In the genomic region with DNA sequence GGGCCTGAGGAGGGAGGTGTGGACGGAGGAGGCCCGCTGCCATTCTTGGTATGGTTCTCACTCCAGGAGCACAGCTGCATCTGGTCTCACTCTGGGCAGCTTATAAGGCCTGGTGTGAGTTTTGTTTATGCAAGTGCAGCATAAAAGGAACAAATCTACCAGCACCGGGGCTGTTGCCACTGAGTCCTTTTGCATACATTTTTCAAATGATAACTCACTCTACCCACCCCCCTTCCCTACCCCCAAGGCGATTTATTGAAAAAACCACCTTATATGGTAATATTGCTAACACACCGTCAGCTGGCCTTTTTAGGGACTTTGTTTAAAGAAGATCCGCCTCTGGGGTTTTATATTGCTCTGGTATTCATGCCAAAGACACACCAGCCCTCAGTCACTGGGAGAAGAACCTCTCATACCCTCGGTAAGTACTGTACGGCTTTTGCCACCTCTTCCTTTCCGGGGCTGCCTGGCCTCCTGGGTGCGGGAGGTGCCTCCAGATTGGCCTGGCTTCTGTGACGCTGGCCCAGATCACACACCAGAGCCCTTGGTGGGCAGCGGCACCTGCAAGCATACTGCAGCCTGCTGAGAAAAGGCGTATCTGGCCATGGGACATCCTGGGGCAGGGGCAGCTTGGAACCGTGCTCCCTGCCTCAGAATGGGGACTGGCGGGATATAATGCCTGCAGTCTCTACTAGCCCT, we compare ENCODE assay signal across 14 cellular contexts. TPM values are rescaled to one million over a fixed set of nuclear protein-coding genes. Genes with fewer than 3 reads are reported as not detected.
DNase-seq lines count a peak whose midpoint lies in the region; ATAC-seq and TF ChIP-seq lines count a peak whose summit lies in the region.
"Had no signal": no experiment of that assay in that cellular context is flagged by ENCODE, and none has a peak within 500 bp of the region (broad histone marks: within the 10 kb centered on the region; RNA-seq: fewer than 3 reads in every experiment).

A gene (plus strand): TSS at position 378 of the 699 bp plus-strand sequence. CDS start 8,304 bp downstream, outside the sequence.

- peak within 1 kb of the TSS; percentile 0; the same call in 1 of the 2 replicates for H3K4me3 ChIP-seq in HAP-1
- H3K4me3 ChIP-seq in ascending aorta = peak within 1 kb of the TSS; percentile 49 to 65
- no peak within 1 kb of the TSS for H3K4me3 ChIP-seq in naive thymus-derived CD4-positive, alpha-beta T cell (ENCODE audit: low read length)
- H3K4me3 ChIP-seq: right lobe of liver had no signal

- H3K4me1 Mint-ChIP-seq in stimulated activated effector memory CD8-positive, alpha-beta T cell treated with anti-CD3 and anti-CD28 coated beads, Interleukin-12 subunit alpha, Interleukin-12 subunit beta, amount 100 ng/mL, for 72 hours = peaks cover 49% of the 10 kb centered on the region
- H3K4me1 Mint-ChIP-seq in naive thymus-derived CD4-positive, alpha-beta T cell = peaks cover 13 to 53% (median 41%) of the 10 kb centered on the region in 7 donors
- H3K4me1 Mint-ChIP-seq in endothelial cell (ENCODE audit: unreplicated experiment) = peaks cover 2% of the 10 kb centered on the region

- H3K4me3 Mint-ChIP-seq in stimulated activated effector memory CD8-positive, alpha-beta T cell treated with anti-CD3 and anti-CD28 coated beads, Interleukin-12 subunit alpha, Interleukin-12 subunit beta, amount 100 ng/mL, for 72 hours = no peak within 1 kb of the TSS
- H3K4me3 Mint-ChIP-seq in naive thymus-derived CD4-positive, alpha-beta T cell = no peak within 1 kb of the TSS
- no peak within 1 kb of the TSS for H3K4me3 Mint-ChIP-seq in endothelial cell (ENCODE audit: unreplicated experiment)
- H3K4me3 Mint-ChIP-seq: dendritic cell treated with granulocyte-macrophage colony-stimulating factor and Interleukin-4, amounts not matched to agents 40 ng/mL and 50 ng/mL, for 4 days had no signal

- intact Hi-C loops in ascending aorta (cut with DNase I) = loop anchor here (1.0 kb wide), 1 partner anchor 22 kb away; no protein-coding TSS in a partner anchor
- intact Hi-C loops in left colon (cut with DNase I, micrococcal nuclease) = no loop called here
- intact Hi-C loops in naive thymus-derived CD4-positive, alpha-beta T cell (cut with micrococcal nuclease) = no loop called here

- POLR2A ChIA-PET in naive thymus-derived CD4-positive, alpha-beta T cell (lab: Charles Lee) = interaction anchor here (0.6 to 0.7 kb wide), 3 partner anchors 9 to 86 kb away, joined by 3 to 4 read pairs (median 3); no protein-coding TSS in a partner anchor

- no peaks in the 10 kb centered on the region for H3K9me3 Mint-ChIP-seq in stimulated activated effector memory CD8-positive, alpha-beta T cell treated with anti-CD3 and anti-CD28 coated beads, Interleukin-12 subunit alpha, Interleukin-12 subunit beta, amount 100 ng/mL, for 72 hours
- H3K9me3 Mint-ChIP-seq in naive thymus-derived CD4-positive, alpha-beta T cell = no peaks in the 10 kb centered on the region
- no peaks in the 10 kb centered on the region for H3K9me3 Mint-ChIP-seq in endothelial cell (ENCODE audit: unreplicated experiment)
- H3K9me3 Mint-ChIP-seq: dendritic cell treated with granulocyte-macrophage colony-stimulating factor and Interleukin-4, amounts not matched to agents 40 ng/mL and 50 ng/mL, for 4 days had no signal

- no peaks in the 10 kb centered on the region for H3K27me3 Mint-ChIP-seq in naive thymus-derived CD4-positive, alpha-beta T cell
- peaks cover 6% of the 10 kb centered on the region for H3K27me3 Mint-ChIP-seq in endothelial cell (ENCODE audit: unreplicated experiment)

- ATAC-seq in left colon = peak; percentile 26
- ATAC-seq in stimulated activated effector memory CD8-positive, alpha-beta T cell treated with anti-CD3 and anti-CD28 coated beads, Interleukin-12 subunit alpha, Interleukin-12 subunit beta, amount 100 ng/mL, for 72 hours = no peak
- ATAC-seq in naive thymus-derived CD4-positive, alpha-beta T cell = no peak
- ATAC-seq in HG03354 (IDR thresholded peaks at IDR 0.05; ENCODE audit: poor library complexity, severe bottlenecking, unreplicated experiment) = no peak
- ATAC-seq: activated CD4-positive, CD25-positive, alpha-beta regulatory T cell treated with anti-CD3 and anti-CD28 coated beads, Interleukin-2, amount 50 U/mL, for 24 hours had no signal

- peaks cover 12% of the 10 kb centered on the region for H3K4me1 ChIP-seq in HAP-1
- H3K4me1 ChIP-seq in ascending aorta = peaks cover 5 to 14% of the 10 kb centered on the region in 2 donors
- H3K4me1 ChIP-seq in naive thymus-derived CD4-positive, alpha-beta T cell (ENCODE audit: control insufficient read depth in 2 of 2, insufficient read depth in 2 of 2, low read length in 2 of 2) = peaks cover 0 to 13% of the 10 kb centered on the region in 2 donors
- H3K4me1 ChIP-seq: right lobe of liver had no signal

- H3K36me3 Mint-ChIP-seq in stimulated activated effector memory CD8-positive, alpha-beta T cell treated with anti-CD3 and anti-CD28 coated beads, Interleukin-12 subunit alpha, Interleukin-12 subunit beta, amount 100 ng/mL, for 72 hours = peaks cover 6% of the 10 kb centered on the region
- H3K36me3 Mint-ChIP-seq in naive thymus-derived CD4-positive, alpha-beta T cell = no peaks in the 10 kb centered on the region
- no peaks in the 10 kb centered on the region for H3K36me3 Mint-ChIP-seq in endothelial cell (ENCODE audit: low read depth, unreplicated experiment)

- H3K36me3 ChIP-seq in HAP-1 (replicated peaks) (no peaks in the 10 kb centered on the region), ascending aorta (no peaks in the 10 kb centered on the region)
- H3K36me3 ChIP-seq in naive thymus-derived CD4-positive, alpha-beta T cell (ENCODE audit: control insufficient read depth in 2 of 3, insufficient read depth in 3 of 3, low read length in 3 of 3) = no peaks in the 10 kb centered on the region
- H3K36me3 ChIP-seq: right lobe of liver had no signal

- no peak for TF ChIP-seq CTCF in ascending aorta (IDR thresholded peaks at IDR 0.05)
- TF ChIP-seq CTCF in endothelial cell (IDR thresholded peaks at IDR 0.05; ENCODE audit: unreplicated experiment) = no peak

- in situ Hi-C loops in HAP-1 (cut with MboI; ENCODE audit: low sequenced_read_pairs) = no loop called here

- H3K9me3 ChIP-seq in HAP-1 (no peaks in the 10 kb centered on the region), ascending aorta (no peaks in the 10 kb centered on the region)
- no peaks in the 10 kb centered on the region for H3K9me3 ChIP-seq in naive thymus-derived CD4-positive, alpha-beta T cell (ENCODE audit: control insufficient read depth in 2 of 3, low read length in 3 of 3)
- H3K9me3 ChIP-seq: right lobe of liver had no signal

- peak within 1 kb of the TSS; percentile 87 to 91 for H3K27ac ChIP-seq in ascending aorta
- H3K27ac ChIP-seq in naive thymus-derived CD4-positive, alpha-beta T cell (ENCODE audit: low read depth, low read length) = no peak within 1 kb of the TSS
- H3K27ac ChIP-seq: right lobe of liver had no signal

- DNase-seq in HAP-1 (ENCODE audit: low spot score in 2 of 2) = peak in 1 of 2 experiments; percentile 36
- peak in 1 of 2 donors; percentile 84 for DNase-seq in ascending aorta (ENCODE audit: low spot score in 2 of 2)
- DNase-seq in left colon = peak in 1 of 2 donors; percentile 75
- no peak for DNase-seq in stimulated activated effector memory CD8-positive, alpha-beta T cell treated with anti-CD3 and anti-CD28 coated beads, Interleukin-12 subunit alpha, Interleukin-12 subunit beta, amount 100 ng/mL, for 72 hours (ENCODE audit: low spot score in 2 of 2)
- DNase-seq in naive thymus-derived CD4-positive, alpha-beta T cell = no peak
- no peak for DNase-seq in RPMI8226
- no peak for DNase-seq in endothelial cell (ENCODE audit: low spot score)
- DNase-seq: activated effector memory CD4-positive, alpha-beta T cell treated with Interleukin-2 at 50 U/mL for 16 hours; mesendoderm; NCI-H1048; right lobe of liver had no signal

- H3K27ac Mint-ChIP-seq in stimulated activated effector memory CD8-positive, alpha-beta T cell treated with anti-CD3 and anti-CD28 coated beads, Interleukin-12 subunit alpha, Interleukin-12 subunit beta, amount 100 ng/mL, for 72 hours = peak within 1 kb of the TSS; percentile 54
- no peak within 1 kb of the TSS for H3K27ac Mint-ChIP-seq in naive thymus-derived CD4-positive, alpha-beta T cell
- H3K27ac Mint-ChIP-seq in endothelial cell (ENCODE audit: unreplicated experiment) = no peak within 1 kb of the TSS
- H3K27ac Mint-ChIP-seq: dendritic cell treated with granulocyte-macrophage colony-stimulating factor and Interleukin-4, amounts not matched to agents 40 ng/mL and 50 ng/mL, for 4 days had no signal

- CTCF ChIA-PET in naive thymus-derived CD4-positive, alpha-beta T cell (lab: Charles Lee) = no interaction called here

- H3K27me3 ChIP-seq in HAP-1 (ENCODE audit: low read depth) = no peaks in the 10 kb centered on the region; the same call in 1 of the 2 replicates
- H3K27me3 ChIP-seq in ascending aorta = no peaks in the 10 kb centered on the region
- H3K27me3 ChIP-seq in naive thymus-derived CD4-positive, alpha-beta T cell (ENCODE audit: control insufficient read depth in 2 of 2, insufficient read depth in 2 of 2, low read length in 2 of 2) = no peaks in the 10 kb centered on the region
- H3K27me3 ChIP-seq: right lobe of liver had no signal

RNA-seq across cellular contexts. Expression of the gene that starts here (rescaled TPM):
- total RNA-seq in ascending aorta (134 TPM), left colon (100 to 1,000 TPM in 1 of 2 donors, 10 to 100 TPM in 1; 14.7 to 765 TPM), endothelial cell (ENCODE audit: unreplicated experiment) (8.3 TPM)
- not detected for total RNA-seq in naive thymus-derived CD4-positive, alpha-beta T cell
- polyA plus RNA-seq in naive thymus-derived CD4-positive, alpha-beta T cell = not detected
